Comparison of ENCODE assay signal across 2 cellular contexts in the genomic region with DNA sequence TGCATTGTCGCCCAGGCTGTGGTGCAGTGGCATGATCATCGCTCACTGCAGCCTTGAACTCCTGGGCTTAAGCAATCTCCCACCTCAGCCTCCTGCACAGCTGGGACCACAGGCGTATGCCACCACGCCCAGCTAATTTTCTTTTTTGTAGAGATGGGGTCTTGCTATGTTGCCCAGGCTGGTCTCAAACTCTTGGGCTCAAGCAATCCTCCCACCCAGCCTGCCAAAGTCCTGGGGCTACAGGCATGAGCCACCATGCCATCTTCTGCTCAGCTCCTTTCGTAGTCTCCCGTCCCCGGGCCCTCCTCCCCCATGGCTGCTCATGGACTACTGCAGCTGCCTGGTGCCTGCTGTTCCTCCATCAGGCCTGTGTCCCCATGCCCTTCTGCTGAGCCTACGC.
A peak's percentile ranks its signal among the peaks of the same experiment; 100 is the strongest.
TF ChIP-seq lines count a peak whose summit lies in the region.

No MANE protein-coding gene starts in this region.

TF ChIP-seq in K562, 482 proteins besides CTCF, POLR2A, EP300 and RAD21:
- no peak for TF ChIP-seq ZNF224 (CRISPR knock-in tag; IDR thresholded peaks at IDR 0.05)
- TF ChIP-seq ZNF121 (CRISPR knock-in tag; conservative IDR thresholded peaks at IDR 0.05) = peak; percentile 46

TF ChIP-seq in HepG2, 621 proteins besides CTCF, POLR2A, EP300 and RAD21:
- peak; percentile 72 for TF ChIP-seq ZNF121 (CRISPR knock-in tag; IDR thresholded peaks at IDR 0.05)
- no peak for TF ChIP-seq NBN (conservative IDR thresholded peaks at IDR 0.05)
- no peak for TF ChIP-seq CERS6 (CRISPR knock-in tag; IDR thresholded peaks at IDR 0.05)
- no peak for TF ChIP-seq CBFB (CRISPR knock-in tag; IDR thresholded peaks at IDR 0.05)
- no peak for TF ChIP-seq TRAFD1 (CRISPR knock-in tag; IDR thresholded peaks at IDR 0.05; ENCODE audit: borderline replicate concordance)
- TF ChIP-seq ZNF33A (CRISPR knock-in tag; IDR thresholded peaks at IDR 0.05; ENCODE audit: borderline replicate concordance) = no peak
- no peak for TF ChIP-seq RCOR2 (CRISPR knock-in tag; IDR thresholded peaks at IDR 0.05)
- TF ChIP-seq ZBTB42 (CRISPR knock-in tag; IDR thresholded peaks at IDR 0.05) = no peak
